ENCODE assay signal across 8 cellular contexts in the genomic region with DNA sequence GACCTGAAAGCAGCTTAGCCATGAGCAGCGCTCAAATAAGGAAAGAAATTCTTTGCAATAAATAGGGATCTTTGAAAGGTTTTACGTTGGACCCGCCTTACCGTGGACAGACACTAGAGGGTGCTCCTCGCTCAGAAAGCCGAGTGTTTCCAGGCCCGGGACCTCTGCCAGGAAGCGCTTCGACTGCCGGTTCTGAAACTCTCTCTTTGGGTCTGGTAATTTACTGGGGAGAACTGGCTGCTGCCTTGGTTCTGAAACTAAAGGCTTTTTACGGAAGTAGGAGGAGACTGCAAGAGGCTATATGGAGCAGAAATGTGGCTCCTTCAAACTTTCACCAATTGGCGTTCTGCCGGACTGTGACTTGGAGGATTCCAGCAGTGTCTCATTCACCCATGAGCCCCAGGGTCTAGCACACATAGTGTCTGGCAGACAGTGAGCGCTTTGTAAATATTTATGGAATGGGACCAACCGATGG. TPM values are rescaled to one million over a fixed set of nuclear protein-coding genes. Genes with fewer than 3 reads are reported as not detected.
A peak's percentile ranks its signal among the peaks of the same experiment; 100 is the strongest.
DNase-seq lines count a peak whose midpoint lies in the region; ATAC-seq and TF ChIP-seq lines count a peak whose summit lies in the region.

No MANE protein-coding gene starts in this region.

- CTCF ChIA-PET in A673 (lab: Charles Lee) = interaction anchor here (0.6 to 2.2 kb wide), 25 partner anchors 12 to 645 kb away, joined by 3 to 39 read pairs (median 5); partner anchors contain the start of genes ATP5MC1 and PRAC2
- CTCF ChIA-PET in activated CD4-positive, alpha-beta memory T cell treated with anti-CD3 and anti-CD28 coated beads for 36 hours (lab: Charles Lee) = interaction anchor here (0.6 to 3.0 kb wide), 23 partner anchors 8 to 364 kb away, joined by 3 to 15 read pairs (median 3); no protein-coding TSS in a partner anchor

- no peaks in the 10 kb centered on the region for H3K9me3 Mint-ChIP-seq in activated CD4-positive, alpha-beta memory T cell treated with anti-CD3 and anti-CD28 coated beads for 36 hours

- H3K27me3 ChIP-seq in A673 (replicated peaks; ENCODE audit: insufficient read depth, low read depth, low read length, poor library complexity) (no peaks in the 10 kb centered on the region), ectodermal cell (ENCODE audit: control insufficient read depth, insufficient read depth, low read length, poor library complexity, severe bottlenecking) (peaks cover 60% of the 10 kb centered on the region)

- H3K9me3 ChIP-seq in A673 (ENCODE audit: low read depth, low read length, poor library complexity, severe bottlenecking) (no peaks in the 10 kb centered on the region), ectodermal cell (ENCODE audit: control insufficient read depth, low read length) (no peaks in the 10 kb centered on the region)

- peaks cover 6% of the 10 kb centered on the region for H3K4me1 ChIP-seq in A673 (ENCODE audit: insufficient read depth, low read length, poor library complexity, severe bottlenecking)
- H3K4me1 ChIP-seq in ectodermal cell (ENCODE audit: control insufficient read depth, insufficient read depth, low read length) = no peaks in the 10 kb centered on the region

- peak; percentile 90 for DNase-seq in A673 (ENCODE audit: low spot score)
- peak; percentile 49 for DNase-seq in GM19238 (ENCODE audit: insufficient read length, low spot score)
- peak; percentile 23 for DNase-seq in NCI-H510A (lab: John Stamatoyannopoulos, UW)
- peak; percentile 74 for DNase-seq in activated CD4-positive, alpha-beta memory T cell treated with anti-CD3 and anti-CD28 coated beads for 36 hours
- DNase-seq in lung microvascular endothelial cell (ENCODE audit: low read depth in 2 of 2) = peak; percentile 71 to 85
- peak; percentile 56 to 62 for DNase-seq in stimulated activated CD4-positive, alpha-beta T cell treated with anti-CD3 and anti-CD28 coated beads, Interleukin-4, amount 100 ng/mL, for 48 hours (ENCODE audit: low read depth in 2 of 2)

- 10 to 11% methylated on average over 15 of the region's 15 CpGs for WGBS in ectodermal cell, 2 experiments

- TF ChIP-seq CTCF in A673 (conservative IDR thresholded peaks at IDR 0.05; ENCODE audit: low read depth, low read length) = peak; percentile 92

- H3K4me3 ChIP-seq in A673 (ENCODE audit: low read depth, low read length, poor library complexity, severe bottlenecking) (peak overlapping the region; percentile 42), ectodermal cell (ENCODE audit: insufficient read depth, low read depth, low read length) (peak overlapping the region; percentile 28)

- H3K27me3 Mint-ChIP-seq in activated CD4-positive, alpha-beta memory T cell treated with anti-CD3 and anti-CD28 coated beads for 36 hours = peaks cover 23% of the 10 kb centered on the region

- POLR2A ChIA-PET in A673 (lab: Charles Lee; ENCODE audit: low non-redundant PET) = no interaction called here
- POLR2A ChIA-PET in activated CD4-positive, alpha-beta memory T cell treated with anti-CD3 and anti-CD28 coated beads for 36 hours (lab: Charles Lee) = no interaction called here

- H3K36me3 Mint-ChIP-seq in activated CD4-positive, alpha-beta memory T cell treated with anti-CD3 and anti-CD28 coated beads for 36 hours = no peaks in the 10 kb centered on the region

- peaks cover 5% of the 10 kb centered on the region for H3K4me1 Mint-ChIP-seq in activated CD4-positive, alpha-beta memory T cell treated with anti-CD3 and anti-CD28 coated beads for 36 hours (ENCODE audit: low read depth)

- intact Hi-C loops in A673 (cut with micrococcal nuclease; ENCODE audit: unreplicated experiment) = loop anchor here (5.0 to 10.0 kb wide), 4 partner anchors 83 to 553 kb away; no protein-coding TSS in a partner anchor
- intact Hi-C loops in activated CD4-positive, alpha-beta memory T cell treated with anti-CD3 and anti-CD28 coated beads for 36 hours (cut with micrococcal nuclease) = no loop called here

- H3K36me3 ChIP-seq in A673 (ENCODE audit: insufficient read depth, low read length, poor library complexity, severe bottlenecking) (no peaks in the 10 kb centered on the region), ectodermal cell (ENCODE audit: control insufficient read depth, insufficient read depth, low read length) (no peaks in the 10 kb centered on the region)

- BruUV-seq in A673 (replicated peaks; lab: Mats Ljungman, UMichigan) = no TSS peak

- H3K27ac Mint-ChIP-seq in activated CD4-positive, alpha-beta memory T cell treated with anti-CD3 and anti-CD28 coated beads for 36 hours = no peak overlapping the region

- peak overlapping the region; percentile 8 for H3K4me3 Mint-ChIP-seq in activated CD4-positive, alpha-beta memory T cell treated with anti-CD3 and anti-CD28 coated beads for 36 hours

- peak overlapping the region; percentile 52 for H3K27ac ChIP-seq in A673 (ENCODE audit: low read depth, low read length, poor library complexity, severe bottlenecking)
- H3K27ac ChIP-seq in ectodermal cell (ENCODE audit: insufficient read depth, low read depth, low read length, poor library complexity, severe bottlenecking) = no peak overlapping the region

- ATAC-seq in GM18517 (IDR thresholded peaks at IDR 0.05; ENCODE audit: unreplicated experiment) = no peak

RNA-seq across cellular contexts. Expression of gene HOXB9, which starts 45.6 kb away (rescaled TPM):
- total RNA-seq in A673 (2021) (8.2 and 14.6 TPM in 2 replicates), lung microvascular endothelial cell (under 0.01 TPM in 1 of 2 replicates, not detected in the other)
- total RNA-seq in activated CD4-positive, alpha-beta memory T cell treated with anti-CD3 and anti-CD28 coated beads for 36 hours = 1 to 10 TPM; 1.4 to 1.5 TPM
- polyA plus RNA-seq in ectodermal cell (2013, experiment 1 of 4) = 5.2 TPM
- 3.1 TPM for polyA plus RNA-seq in ectodermal cell (2013, experiment 2 of 4)
- polyA plus RNA-seq in ectodermal cell (2013, experiment 3 of 4) = 17.1 TPM
- polyA plus RNA-seq in ectodermal cell (2013, experiment 4 of 4) = 8.3 TPM

RNA-seq across cellular contexts. Expression of gene PRAC1, which starts 50.6 kb away (rescaled TPM):
- 78.3 and 129 TPM in 2 replicates for total RNA-seq in A673 (2021)
- not detected for total RNA-seq in activated CD4-positive, alpha-beta memory T cell treated with anti-CD3 and anti-CD28 coated beads for 36 hours
- polyA plus RNA-seq in ectodermal cell (2013, experiment 1 of 4) = not detected
- not detected for polyA plus RNA-seq in ectodermal cell (2013, experiment 2 of 4)
- polyA plus RNA-seq in ectodermal cell (2013, experiment 3 of 4) = not detected
- polyA plus RNA-seq in ectodermal cell (2013, experiment 4 of 4) = not detected
- total RNA-seq in lung microvascular endothelial cell = not detected in 2 replicates

RNA-seq across cellular contexts. Expression of gene PRAC2, which starts 51.3 kb away (rescaled TPM):
- total RNA-seq in A673 (2021) (25.5 and 47.8 TPM in 2 replicates), lung microvascular endothelial cell (not detected in 2 replicates)
- not detected for total RNA-seq in activated CD4-positive, alpha-beta memory T cell treated with anti-CD3 and anti-CD28 coated beads for 36 hours
- polyA plus RNA-seq in ectodermal cell (2013, experiment 1 of 4) = not detected
- not detected for polyA plus RNA-seq in ectodermal cell (2013, experiment 2 of 4)
- polyA plus RNA-seq in ectodermal cell (2013, experiment 3 of 4) = not detected
- not detected for polyA plus RNA-seq in ectodermal cell (2013, experiment 4 of 4)

RNA-seq across cellular contexts. Expression of gene HOXB8, which starts 56.6 kb away (rescaled TPM):
- total RNA-seq in A673 (2021) = 13.1 and 16.3 TPM in 2 replicates
- total RNA-seq in activated CD4-positive, alpha-beta memory T cell treated with anti-CD3 and anti-CD28 coated beads for 36 hours = not detected
- 0.87 TPM for polyA plus RNA-seq in ectodermal cell (2013, experiment 1 of 4)
- polyA plus RNA-seq in ectodermal cell (2013, experiment 2 of 4) = 1.3 TPM
- 4.6 TPM for polyA plus RNA-seq in ectodermal cell (2013, experiment 3 of 4)
- 2.8 TPM for polyA plus RNA-seq in ectodermal cell (2013, experiment 4 of 4)
- total RNA-seq in lung microvascular endothelial cell = 0.22 TPM in 1 of 2 replicates, not detected in the other

RNA-seq across cellular contexts. Expression of gene HOXB13, which starts 56.8 kb away (rescaled TPM):
- 11.7 and 15.8 TPM in 2 replicates for total RNA-seq in A673 (2021)
- total RNA-seq in activated CD4-positive, alpha-beta memory T cell treated with anti-CD3 and anti-CD28 coated beads for 36 hours = not detected
- not detected for polyA plus RNA-seq in ectodermal cell (2013, experiment 1 of 4)
- polyA plus RNA-seq in ectodermal cell (2013, experiment 2 of 4) = not detected
- not detected for polyA plus RNA-seq in ectodermal cell (2013, experiment 3 of 4)
- polyA plus RNA-seq in ectodermal cell (2013, experiment 4 of 4) = not detected
- total RNA-seq in lung microvascular endothelial cell = under 0.01 TPM in 1 of 2 replicates, not detected in the other

Comparison
In these comparisons a context has a peak if more than half of its experiments do, and no peak if none do; other contexts are left out.
1. DNase-seq: peak in every context shown above with its lines; median percentile 90 in A673; 78 in lung microvascular endothelial cell; 74 in activated CD4-positive, alpha-beta memory T cell treated with anti-CD3 and anti-CD28 coated beads for 36 hours; 59 in stimulated activated CD4-positive, alpha-beta T cell treated with anti-CD3 and anti-CD28 coated beads, Interleukin-4, amount 100 ng/mL, for 48 hours; 49 in GM19238; 23 in NCI-H510A.
2. RNA of gene PRAC1, which starts 50.6 kb away (total RNA-seq): 78.3 to 129 TPM in A673; not detected in activated CD4-positive, alpha-beta memory T cell treated with anti-CD3 and anti-CD28 coated beads for 36 hours and not detected in lung microvascular endothelial cell; every median in the first group is over 10 times any median in the second.
3. RNA of gene PRAC2, which starts 51.3 kb away (total RNA-seq): 25.5 to 47.8 TPM in A673; not detected in activated CD4-positive, alpha-beta memory T cell treated with anti-CD3 and anti-CD28 coated beads for 36 hours and not detected in lung microvascular endothelial cell; every median in the first group is over 10 times any median in the second.